Comparison of ENCODE assay signal across 14 cellular contexts in the genomic region with DNA sequence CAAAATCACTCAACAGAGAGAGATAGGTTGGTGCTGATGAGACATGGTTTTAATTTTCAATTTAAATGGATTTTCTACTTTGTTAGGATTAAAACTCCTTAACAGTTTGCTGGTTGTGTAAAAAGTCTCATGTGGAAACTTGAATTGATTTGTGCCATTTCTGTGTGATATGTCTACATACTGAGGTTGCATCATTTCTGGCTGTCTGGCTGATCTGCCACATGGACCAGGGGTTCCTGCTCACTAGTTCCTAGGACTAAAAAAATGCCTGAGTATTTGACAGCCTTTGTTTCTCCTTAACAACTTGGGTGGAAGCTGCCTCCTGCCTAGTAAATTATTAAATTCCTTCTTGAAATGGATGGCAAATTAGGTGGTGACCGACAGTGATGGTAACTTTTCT.
"Had no signal": no experiment of that assay in that cellular context is flagged by ENCODE, and none has a peak within 500 bp of the region (broad histone marks: within the 10 kb centered on the region; RNA-seq: fewer than 3 reads in every experiment).

No MANE protein-coding gene starts in this region.

- H3K9me3 Mint-ChIP-seq: activated CD8-positive, alpha-beta T cell treated with anti-CD3 and anti-CD28 coated beads for 36 hours; activated naive CD8-positive, alpha-beta T cell treated with anti-CD3 and anti-CD28 coated beads, Interleukin-2, amount 50 U/mL, for 24 hours; neural progenitor cell had no signal

- H3K27me3 ChIP-seq: hepatocyte, neural progenitor cell, pancreas, thyroid gland had no signal

- H3K9me3 ChIP-seq: pancreas, thyroid gland had no signal

- DNase-seq: activated CD8-positive, alpha-beta memory T cell treated with anti-CD3 and anti-CD28 coated beads, Interleukin-2, amount 50 U/mL, for 4 hours; activated CD8-positive, alpha-beta T cell treated with anti-CD3 and anti-CD28 coated beads for 36 hours; activated naive CD4-positive, alpha-beta T cell treated with Interleukin-2 at 50 U/mL for 16 hours; activated naive CD8-positive, alpha-beta T cell treated with anti-CD3 and anti-CD28 coated beads, Interleukin-2, amount 50 U/mL, for 24 hours; effector CD4-positive, alpha-beta T cell; kidney glomerular epithelial cell; pancreas; T-helper 9 cell; thyroid gland had no signal

- H3K4me3 ChIP-seq: coronary artery, hepatocyte, neural progenitor cell, pancreas, skin epidermis, thyroid gland had no signal

- H3K4me3 Mint-ChIP-seq: activated CD8-positive, alpha-beta T cell treated with anti-CD3 and anti-CD28 coated beads for 36 hours; activated naive CD8-positive, alpha-beta T cell treated with anti-CD3 and anti-CD28 coated beads, Interleukin-2, amount 50 U/mL, for 24 hours; activated T-helper 1 cell treated with anti-CD3 and anti-CD28 coated beads, Interleukin-12 subunit alpha, Interleukin-12 subunit beta, Interleukin-2, Interleukin-4 antibody, amounts not matched to agents 30 ng/mL and 10 ng/mL and 1 ng/mL, durations not matched to agents 14 hours and 24 hours and 36 hours; neural progenitor cell had no signal

- H2AFZ ChIP-seq: hepatocyte, neural progenitor cell had no signal

- H3K4me1 ChIP-seq: neural progenitor cell, pancreas had no signal

- H3K27ac Mint-ChIP-seq: activated CD8-positive, alpha-beta T cell treated with anti-CD3 and anti-CD28 coated beads for 36 hours; activated naive CD8-positive, alpha-beta T cell treated with anti-CD3 and anti-CD28 coated beads, Interleukin-2, amount 50 U/mL, for 24 hours; activated T-helper 1 cell treated with anti-CD3 and anti-CD28 coated beads, Interleukin-12 subunit alpha, Interleukin-12 subunit beta, Interleukin-2, Interleukin-4 antibody, amounts not matched to agents 30 ng/mL and 10 ng/mL and 1 ng/mL, durations not matched to agents 14 hours and 24 hours and 36 hours; neural progenitor cell had no signal

- H3K9ac ChIP-seq: neural progenitor cell had no signal

- H3K36me3 ChIP-seq: neural progenitor cell, pancreas, thyroid gland had no signal

- H3K4me2 ChIP-seq: hepatocyte, neural progenitor cell had no signal

- H3K27ac ChIP-seq: coronary artery, hepatocyte, neural progenitor cell, pancreas, skin epidermis, thyroid gland had no signal

- H3K79me2 ChIP-seq: hepatocyte had no signal

- H3K36me3 Mint-ChIP-seq: neural progenitor cell had no signal
